In the genomic region with DNA sequence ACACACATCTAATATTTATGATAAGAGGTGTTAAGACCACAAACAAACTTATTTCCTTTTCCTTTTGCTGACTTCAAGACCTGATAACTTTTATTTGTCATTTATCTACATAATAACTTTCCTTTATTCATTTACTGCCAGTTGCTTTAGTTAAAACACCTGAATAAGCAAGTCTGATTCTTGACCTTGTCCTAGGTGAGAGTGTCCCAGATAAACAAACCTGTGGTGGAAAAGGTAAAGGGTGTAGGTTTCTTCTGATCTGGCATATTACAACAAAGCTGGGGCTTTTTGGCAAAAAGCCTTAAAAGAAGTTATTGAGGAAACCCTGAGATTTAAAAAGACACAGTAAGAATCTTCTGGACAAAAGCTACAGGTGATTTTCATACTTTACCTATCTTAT, we compare ENCODE assay signal across 39 cellular contexts.
"Had no signal": no experiment of that assay in that cellular context is flagged by ENCODE, and none has a peak within 500 bp of the region (broad histone marks: within the 10 kb centered on the region; RNA-seq: fewer than 3 reads in every experiment).

No MANE protein-coding gene starts in this region.

- H3K4me3 Mint-ChIP-seq: activated naive CD4-positive, alpha-beta T cell treated with anti-CD3 and anti-CD28 coated beads for 36 hours; activated naive CD4-positive, alpha-beta T cell treated with anti-CD3 and anti-CD28 coated beads, Interleukin-2, amount 10 ng/mL, durations not matched to agents 7 days and 5 days; activated naive CD4-positive, alpha-beta T cell treated with anti-CD3 and anti-CD28 coated beads, Interleukin-2, amount 50 U/mL, for 24 hours; activated naive CD8-positive, alpha-beta T cell; activated naive CD8-positive, alpha-beta T cell treated with anti-CD3 and anti-CD28 coated beads for 36 hours; activated naive CD8-positive, alpha-beta T cell treated with anti-CD3 and anti-CD28 coated beads, Interleukin-2, amount 10 ng/mL, durations not matched to agents 7 days and 5 days; activated naive CD8-positive, alpha-beta T cell treated with anti-CD3 and anti-CD28 coated beads, Interleukin-2, amount 50 U/mL, for 24 hours; activated T-cell treated with anti-CD3 and anti-CD28 coated beads, Interleukin-2, amount 50 U/mL, for 24 hours; activated T-cell treated with anti-CD3 and anti-CD28 coated beads, Interleukin-2, amount 50 U/mL, for 4 hours; activated T-cell treated with anti-CD3 and anti-CD28 coated beads, Interleukin-2, amount 50 U/mL, for 72 hours; activated T-helper 1 cell treated with anti-CD3 and anti-CD28 coated beads, Interleukin-12 subunit alpha, Interleukin-12 subunit beta, Interleukin-2, Interleukin-4 antibody, amounts not matched to agents 30 ng/mL and 10 ng/mL and 1 ng/mL, durations not matched to agents 14 hours and 24 hours and 36 hours; activated T-helper 17 cell treated with anti-CD3 and anti-CD28 coated beads, Interleukin-2, amount 50 U/mL, for 72 hours; central memory CD8-positive, alpha-beta T cell had no signal

- H3K4me1 Mint-ChIP-seq: activated naive CD4-positive, alpha-beta T cell treated with anti-CD3 and anti-CD28 coated beads, Interleukin-2, amount 10 ng/mL, durations not matched to agents 7 days and 5 days; activated naive CD4-positive, alpha-beta T cell treated with anti-CD3 and anti-CD28 coated beads, Interleukin-2, amount 50 U/mL, for 24 hours; activated naive CD8-positive, alpha-beta T cell treated with anti-CD3 and anti-CD28 coated beads for 36 hours; activated naive CD8-positive, alpha-beta T cell treated with anti-CD3 and anti-CD28 coated beads, Interleukin-2, amount 10 ng/mL, durations not matched to agents 7 days and 5 days; activated naive CD8-positive, alpha-beta T cell treated with anti-CD3 and anti-CD28 coated beads, Interleukin-2, amount 50 U/mL, for 24 hours; activated T-helper 17 cell treated with anti-CD3 and anti-CD28 coated beads, Interleukin-2, amount 50 U/mL, for 72 hours; brain; central memory CD8-positive, alpha-beta T cell had no signal

- ATAC-seq: activated naive CD4-positive, alpha-beta T cell treated with anti-CD3 and anti-CD28 coated beads, Interleukin-2, amount 50 U/mL, for 72 hours; activated naive CD8-positive, alpha-beta T cell treated with anti-CD3 and anti-CD28 coated beads, Interleukin-2, amount 50 U/mL, for 24 hours; activated T-cell treated with anti-CD3 and anti-CD28 coated beads, Interleukin-2, amount 50 U/mL, for 4 hours; activated T-cell treated with anti-CD3 and anti-CD28 coated beads, Interleukin-2, amount 50 U/mL, for 72 hours; activated T-helper 17 cell treated with anti-CD3 and anti-CD28 coated beads, Interleukin-2, amount 50 U/mL, for 72 hours had no signal

- H3K36me3 Mint-ChIP-seq: activated naive CD4-positive, alpha-beta T cell treated with anti-CD3 and anti-CD28 coated beads, Interleukin-2, amount 10 ng/mL, durations not matched to agents 7 days and 5 days; activated naive CD4-positive, alpha-beta T cell treated with anti-CD3 and anti-CD28 coated beads, Interleukin-2, amount 50 U/mL, for 24 hours; activated naive CD8-positive, alpha-beta T cell; activated naive CD8-positive, alpha-beta T cell treated with anti-CD3 and anti-CD28 coated beads for 36 hours; activated naive CD8-positive, alpha-beta T cell treated with anti-CD3 and anti-CD28 coated beads, Interleukin-2, amount 10 ng/mL, durations not matched to agents 7 days and 5 days; brain had no signal

- H3K9me3 ChIP-seq: adrenal gland, ascending aorta had no signal

- H3K4me3 ChIP-seq: adrenal gland, ascending aorta, breast epithelium, cardiac muscle cell had no signal

- H3K27me3 Mint-ChIP-seq: activated naive CD4-positive, alpha-beta T cell treated with anti-CD3 and anti-CD28 coated beads, Interleukin-2, amount 10 ng/mL, durations not matched to agents 7 days and 5 days; activated naive CD4-positive, alpha-beta T cell treated with anti-CD3 and anti-CD28 coated beads, Interleukin-2, amount 50 U/mL, for 24 hours; activated naive CD8-positive, alpha-beta T cell; activated naive CD8-positive, alpha-beta T cell treated with anti-CD3 and anti-CD28 coated beads for 36 hours; activated naive CD8-positive, alpha-beta T cell treated with anti-CD3 and anti-CD28 coated beads, Interleukin-2, amount 10 ng/mL, durations not matched to agents 7 days and 5 days; activated naive CD8-positive, alpha-beta T cell treated with anti-CD3 and anti-CD28 coated beads, Interleukin-2, amount 50 U/mL, for 24 hours; activated T-cell treated with anti-CD3 and anti-CD28 coated beads, Interleukin-2, amount 50 U/mL, for 24 hours; activated T-helper 17 cell treated with anti-CD3 and anti-CD28 coated beads, Interleukin-2, amount 50 U/mL, for 72 hours; brain; central memory CD8-positive, alpha-beta T cell had no signal

- H3K36me3 ChIP-seq: adrenal gland, ascending aorta, brain microvascular endothelial cell, breast epithelium, cardiac muscle cell had no signal

- H3K27ac ChIP-seq: adrenal gland, ascending aorta, brain microvascular endothelial cell, breast epithelium, cardiac muscle cell had no signal

- H3K27me3 ChIP-seq: adrenal gland, ascending aorta, brain microvascular endothelial cell, breast epithelium, cardiac muscle cell had no signal

- FAIRE-seq: astrocyte, bronchial epithelial cell had no signal

- DNase-seq: activated effector memory CD4-positive, alpha-beta T cell treated with anti-CD3 and anti-CD28 coated beads, Interleukin-2, amount 50 U/mL, for 16 hours; activated effector memory CD4-positive, alpha-beta T cell treated with Interleukin-2 at 50 U/mL for 16 hours; activated gamma-delta T cell; activated gamma-delta T cell treated with Interleukin-2 at 50 U/mL for 16 hours; activated naive CD4-positive, alpha-beta T cell; activated naive CD4-positive, alpha-beta T cell treated with anti-CD3 and anti-CD28 coated beads for 36 hours; activated naive CD4-positive, alpha-beta T cell treated with anti-CD3 and anti-CD28 coated beads, Interleukin-2, amount 10 ng/mL, durations not matched to agents 7 days and 5 days; activated naive CD4-positive, alpha-beta T cell treated with anti-CD3 and anti-CD28 coated beads, Interleukin-2, amount 50 U/mL, for 16 hours; activated naive CD4-positive, alpha-beta T cell treated with Interleukin-2 at 50 U/mL for 16 hours; activated naive CD8-positive, alpha-beta T cell treated with anti-CD3 and anti-CD28 coated beads for 36 hours; activated naive CD8-positive, alpha-beta T cell treated with anti-CD3 and anti-CD28 coated beads, Interleukin-2, amount 10 ng/mL, durations not matched to agents 7 days and 5 days; activated naive CD8-positive, alpha-beta T cell treated with anti-CD3 and anti-CD28 coated beads, Interleukin-2, amount 50 U/mL, for 24 hours; activated T-cell treated with anti-CD3 and anti-CD28 coated beads, Interleukin-2, amount 50 U/mL, for 1 hour; activated T-cell treated with anti-CD3 and anti-CD28 coated beads, Interleukin-2, amount 50 U/mL, for 24 hours; activated T-cell treated with anti-CD3 and anti-CD28 coated beads, Interleukin-2, amount 50 U/mL, for 4 hours; activated T-cell treated with anti-CD3 and anti-CD28 coated beads, Interleukin-2, amount 50 U/mL, for 48 hours; activated T-cell treated with anti-CD3 and anti-CD28 coated beads, Interleukin-2, amount 50 U/mL, for 72 hours; adrenal gland; amniotic stem cell; amygdala; anterior cingulate cortex; aorta; brain microvascular endothelial cell; caudate nucleus; central memory CD4-positive, alpha-beta T cell; cerebellar nuclear complex had no signal

- H3K27ac Mint-ChIP-seq: activated naive CD4-positive, alpha-beta T cell treated with anti-CD3 and anti-CD28 coated beads for 36 hours; activated naive CD4-positive, alpha-beta T cell treated with anti-CD3 and anti-CD28 coated beads, Interleukin-2, amount 10 ng/mL, durations not matched to agents 7 days and 5 days; activated naive CD4-positive, alpha-beta T cell treated with anti-CD3 and anti-CD28 coated beads, Interleukin-2, amount 50 U/mL, for 24 hours; activated naive CD4-positive, alpha-beta T cell treated with anti-CD3 and anti-CD28 coated beads, Interleukin-2, amount 50 U/mL, for 72 hours; activated naive CD8-positive, alpha-beta T cell; activated naive CD8-positive, alpha-beta T cell treated with anti-CD3 and anti-CD28 coated beads for 36 hours; activated naive CD8-positive, alpha-beta T cell treated with anti-CD3 and anti-CD28 coated beads, Interleukin-2, amount 10 ng/mL, durations not matched to agents 7 days and 5 days; activated naive CD8-positive, alpha-beta T cell treated with anti-CD3 and anti-CD28 coated beads, Interleukin-2, amount 50 U/mL, for 24 hours; activated T-cell treated with anti-CD3 and anti-CD28 coated beads, Interleukin-2, amount 50 U/mL, for 24 hours; activated T-cell treated with anti-CD3 and anti-CD28 coated beads, Interleukin-2, amount 50 U/mL, for 72 hours; activated T-helper 1 cell treated with anti-CD3 and anti-CD28 coated beads, Interleukin-12 subunit alpha, Interleukin-12 subunit beta, Interleukin-2, Interleukin-4 antibody, amounts not matched to agents 30 ng/mL and 10 ng/mL and 1 ng/mL, durations not matched to agents 14 hours and 24 hours and 36 hours; activated T-helper 17 cell treated with anti-CD3 and anti-CD28 coated beads, Interleukin-2, amount 50 U/mL, for 72 hours; activated T-helper 2 cell treated with anti-CD3 and anti-CD28 coated beads, Interferon-gamma antibody, Interleukin-2, Interleukin-4, amounts not matched to agents 10 μg/mL and 5 μg/mL and 100 μg/mL, durations not matched to agents 14 hours and 24 hours and 36 hours had no signal

- H3K4me1 ChIP-seq: adrenal gland, ascending aorta, breast epithelium had no signal
